1 cellular context compared by ENCODE assay signal in genomic region chr6:107275330-107275865, GRCh38.
TF ChIP-seq lines count a peak whose summit lies in the region.

No MANE protein-coding gene starts in this region.

TF ChIP-seq in K562, 482 proteins besides CTCF, POLR2A, EP300 and RAD21 (continued from another document and continues in another):
- TF ChIP-seq, protein P1, sequence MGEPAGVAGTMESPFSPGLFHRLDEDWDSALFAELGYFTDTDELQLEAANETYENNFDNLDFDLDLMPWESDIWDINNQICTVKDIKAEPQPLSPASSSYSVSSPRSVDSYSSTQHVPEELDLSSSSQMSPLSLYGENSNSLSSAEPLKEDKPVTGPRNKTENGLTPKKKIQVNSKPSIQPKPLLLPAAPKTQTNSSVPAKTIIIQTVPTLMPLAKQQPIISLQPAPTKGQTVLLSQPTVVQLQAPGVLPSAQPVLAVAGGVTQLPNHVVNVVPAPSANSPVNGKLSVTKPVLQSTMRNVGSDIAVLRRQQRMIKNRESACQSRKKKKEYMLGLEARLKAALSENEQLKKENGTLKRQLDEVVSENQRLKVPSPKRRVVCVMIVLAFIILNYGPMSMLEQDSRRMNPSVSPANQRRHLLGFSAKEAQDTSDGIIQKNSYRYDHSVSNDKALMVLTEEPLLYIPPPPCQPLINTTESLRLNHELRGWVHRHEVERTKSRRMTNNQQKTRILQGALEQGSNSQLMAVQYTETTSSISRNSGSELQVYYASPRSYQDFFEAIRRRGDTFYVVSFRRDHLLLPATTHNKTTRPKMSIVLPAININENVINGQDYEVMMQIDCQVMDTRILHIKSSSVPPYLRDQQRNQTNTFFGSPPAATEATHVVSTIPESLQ (CRISPR knock-in tag; IDR thresholded peaks at IDR 0.05) = no peak
- TF ChIP-seq TEAD2 (tag; IDR thresholded peaks at IDR 0.05) (no peak), BRF1 (IDR thresholded peaks at IDR 0.05; ENCODE audit: borderline replicate concordance, extremely low read depth, insufficient read length) (no peak), MAZ (CRISPR knock-in tag; conservative IDR thresholded peaks at IDR 0.05 in 1 of 2, IDR thresholded peaks at IDR 0.05 in 1 of 2) (0 out of 4 replicates have a peak, but pooled peaks have one; percentile 21 to 38), RNF2 (IDR thresholded peaks at IDR 0.05) (peak; percentile 74; the same call in 1 of the 2 replicates), ZNF12 (CRISPR knock-in tag; IDR thresholded peaks at IDR 0.05) (no peak), MTA3 (IDR thresholded peaks at IDR 0.05; ENCODE audit: borderline replicate concordance) (peak; percentile 63), RFX1 (IDR thresholded peaks at IDR 0.05) (peak; percentile 41; the same call in 1 of the 2 replicates), ZNF589 (CRISPR knock-in tag; IDR thresholded peaks at IDR 0.05; ENCODE audit: low read depth) (no peak), CBFB (CRISPR knock-in tag; IDR thresholded peaks at IDR 0.05) (no peak), POLR2B (IDR thresholded peaks at IDR 0.05; ENCODE audit: low read depth, partially characterized antibody) (no peak), GATAD2A (IDR thresholded peaks at IDR 0.05) (0 out of 2 replicates have a peak, but pooled peaks have one; percentile 40), BRF2 (IDR thresholded peaks at IDR 0.05; ENCODE audit: borderline replicate concordance, insufficient read depth, insufficient read length) (no peak), LARP7 (IDR thresholded peaks at IDR 0.05) (no peak), BDP1 (IDR thresholded peaks at IDR 0.05; ENCODE audit: insufficient read depth, insufficient read length) (no peak), MAFF (IDR thresholded peaks at IDR 0.05; ENCODE audit: low read length) (no peak; the same call in 1 of the 2 replicates), FOXM1 (IDR thresholded peaks at IDR 0.05; ENCODE audit: low read depth) (peak; percentile 79), FOXM1 (CRISPR knock-in tag; IDR thresholded peaks at IDR 0.05; ENCODE audit: low read depth) (no peak), PTBP1 (IDR thresholded peaks at IDR 0.05; ENCODE audit: low read depth, low read length) (no peak), POLR3A (IDR thresholded peaks at IDR 0.05; ENCODE audit: borderline replicate concordance, extremely low read depth, insufficient read depth, insufficient read length) (no peak), ZNF133 (CRISPR knock-in tag; IDR thresholded peaks at IDR 0.05) (no peak), SOX6 (IDR thresholded peaks at IDR 0.05) (peak; percentile 85), U2AF2 (optimal IDR thresholded peaks at IDR 0.05; ENCODE audit: low read depth, low read length) (no peak), FOXK1 (CRISPR knock-in tag; IDR thresholded peaks at IDR 0.05; ENCODE audit: borderline replicate concordance) (peak; percentile 72; the same call in 1 of the 2 replicates), SMAD2 (IDR thresholded peaks at IDR 0.05; ENCODE audit: low read depth, low read length) (no peak), ZNF436 (CRISPR knock-in tag; IDR thresholded peaks at IDR 0.05) (no peak), GTF2F1 (IDR thresholded peaks at IDR 0.05; ENCODE audit: low read depth, low read length) (no peak), PCBP1 (IDR thresholded peaks at IDR 0.05; ENCODE audit: low read depth, low read length, poor library complexity, severe bottlenecking) (no peak), ZNF785 (CRISPR knock-in tag; IDR thresholded peaks at IDR 0.05) (no peak), ZBTB2 (IDR thresholded peaks at IDR 0.05) (peak; percentile 41; the same call in 1 of the 2 replicates), RCOR1 (IDR thresholded peaks at IDR 0.05; ENCODE audit: borderline replicate concordance in 1 of 2, low read depth in 2 of 2, low read length in 2 of 2) (peak in 1 of 2 experiments; percentile 70; a peak in 1 of 4 replicates), GATA2 (CRISPR knock-in tag; IDR thresholded peaks at IDR 0.05) (peak; percentile 75), ZBTB8A (IDR thresholded peaks at IDR 0.05; ENCODE audit: partially characterized antibody) (no peak), SPI1 (IDR thresholded peaks at IDR 0.05; ENCODE audit: borderline replicate concordance, low read depth, low read length) (no peak), SMAD4 (CRISPR knock-in tag; conservative IDR thresholded peaks at IDR 0.05) (no peak), HNRNPL (IDR thresholded peaks at IDR 0.05; ENCODE audit: low read depth, low read length) (no peak), MCM2 (IDR thresholded peaks at IDR 0.05; ENCODE audit: low read depth) (no peak), NR2C1 (IDR thresholded peaks at IDR 0.05) (peak; percentile 67; the same call in 1 of the 2 replicates), NR2C1 (tag; IDR thresholded peaks at IDR 0.05) (peak; percentile 70), MCM3 (IDR thresholded peaks at IDR 0.05) (no peak), ZFPM2 (CRISPR knock-in tag; IDR thresholded peaks at IDR 0.05) (no peak), ARID1B (IDR thresholded peaks at IDR 0.05) (peak; percentile 96), REST (CRISPR knock-in tag; IDR thresholded peaks at IDR 0.05; ENCODE audit: low read depth) (no peak), E2F3 (CRISPR knock-in tag; IDR thresholded peaks at IDR 0.05) (no peak), MYBL2 (IDR thresholded peaks at IDR 0.05; ENCODE audit: low read depth) (peak; percentile 24; the same call in 1 of the 2 replicates), MYBL2 (CRISPR knock-in tag; IDR thresholded peaks at IDR 0.05; ENCODE audit: borderline replicate concordance) (no peak), THRA (IDR thresholded peaks at IDR 0.05) (no peak), ZBTB17 (CRISPR knock-in tag; IDR thresholded peaks at IDR 0.05) (peak; percentile 91)
- TF ChIP-seq, protein P2, sequence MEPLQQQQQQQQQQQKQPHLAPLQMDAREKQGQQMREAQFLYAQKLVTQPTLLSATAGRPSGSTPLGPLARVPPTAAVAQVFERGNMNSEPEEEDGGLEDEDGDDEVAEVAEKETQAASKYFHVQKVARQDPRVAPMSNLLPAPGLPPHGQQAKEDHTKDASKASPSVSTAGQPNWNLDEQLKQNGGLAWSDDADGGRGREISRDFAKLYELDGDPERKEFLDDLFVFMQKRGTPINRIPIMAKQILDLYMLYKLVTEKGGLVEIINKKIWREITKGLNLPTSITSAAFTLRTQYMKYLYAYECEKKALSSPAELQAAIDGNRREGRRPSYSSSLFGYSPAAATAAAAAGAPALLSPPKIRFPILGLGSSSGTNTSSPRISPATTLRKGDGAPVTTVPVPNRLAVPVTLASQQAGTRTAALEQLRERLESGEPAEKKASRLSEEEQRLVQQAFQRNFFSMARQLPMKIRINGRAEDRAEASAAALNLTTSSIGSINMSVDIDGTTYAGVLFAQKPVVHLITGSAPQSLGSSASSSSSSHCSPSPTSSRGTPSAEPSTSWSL (CRISPR knock-in tag; IDR thresholded peaks at IDR 0.05; ENCODE audit: borderline replicate concordance) = no peak
- TF ChIP-seq, protein P3, sequence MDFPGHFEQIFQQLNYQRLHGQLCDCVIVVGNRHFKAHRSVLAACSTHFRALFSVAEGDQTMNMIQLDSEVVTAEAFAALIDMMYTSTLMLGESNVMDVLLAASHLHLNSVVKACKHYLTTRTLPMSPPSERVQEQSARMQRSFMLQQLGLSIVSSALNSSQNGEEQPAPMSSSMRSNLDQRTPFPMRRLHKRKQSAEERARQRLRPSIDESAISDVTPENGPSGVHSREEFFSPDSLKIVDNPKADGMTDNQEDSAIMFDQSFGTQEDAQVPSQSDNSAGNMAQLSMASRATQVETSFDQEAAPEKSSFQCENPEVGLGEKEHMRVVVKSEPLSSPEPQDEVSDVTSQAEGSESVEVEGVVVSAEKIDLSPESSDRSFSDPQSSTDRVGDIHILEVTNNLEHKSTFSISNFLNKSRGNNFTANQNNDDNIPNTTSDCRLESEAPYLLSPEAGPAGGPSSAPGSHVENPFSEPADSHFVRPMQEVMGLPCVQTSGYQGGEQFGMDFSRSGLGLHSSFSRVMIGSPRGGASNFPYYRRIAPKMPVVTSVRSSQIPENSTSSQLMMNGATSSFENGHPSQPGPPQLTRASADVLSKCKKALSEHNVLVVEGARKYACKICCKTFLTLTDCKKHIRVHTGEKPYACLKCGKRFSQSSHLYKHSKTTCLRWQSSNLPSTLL (IDR thresholded peaks at IDR 0.05) = no peak
- TF ChIP-seq, protein P4, sequence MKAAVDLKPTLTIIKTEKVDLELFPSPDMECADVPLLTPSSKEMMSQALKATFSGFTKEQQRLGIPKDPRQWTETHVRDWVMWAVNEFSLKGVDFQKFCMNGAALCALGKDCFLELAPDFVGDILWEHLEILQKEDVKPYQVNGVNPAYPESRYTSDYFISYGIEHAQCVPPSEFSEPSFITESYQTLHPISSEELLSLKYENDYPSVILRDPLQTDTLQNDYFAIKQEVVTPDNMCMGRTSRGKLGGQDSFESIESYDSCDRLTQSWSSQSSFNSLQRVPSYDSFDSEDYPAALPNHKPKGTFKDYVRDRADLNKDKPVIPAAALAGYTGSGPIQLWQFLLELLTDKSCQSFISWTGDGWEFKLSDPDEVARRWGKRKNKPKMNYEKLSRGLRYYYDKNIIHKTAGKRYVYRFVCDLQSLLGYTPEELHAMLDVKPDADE (conservative IDR thresholded peaks at IDR 0.05; ENCODE audit: control insufficient read depth, low read depth, low read length) = no peak
- TF ChIP-seq, protein P5, sequence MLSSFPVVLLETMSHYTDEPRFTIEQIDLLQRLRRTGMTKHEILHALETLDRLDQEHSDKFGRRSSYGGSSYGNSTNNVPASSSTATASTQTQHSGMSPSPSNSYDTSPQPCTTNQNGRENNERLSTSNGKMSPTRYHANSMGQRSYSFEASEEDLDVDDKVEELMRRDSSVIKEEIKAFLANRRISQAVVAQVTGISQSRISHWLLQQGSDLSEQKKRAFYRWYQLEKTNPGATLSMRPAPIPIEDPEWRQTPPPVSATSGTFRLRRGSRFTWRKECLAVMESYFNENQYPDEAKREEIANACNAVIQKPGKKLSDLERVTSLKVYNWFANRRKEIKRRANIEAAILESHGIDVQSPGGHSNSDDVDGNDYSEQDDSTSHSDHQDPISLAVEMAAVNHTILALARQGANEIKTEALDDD (IDR thresholded peaks at IDR 0.05) = peak; percentile 73; the same call in 1 of the 2 replicates
- TF ChIP-seq, protein P6, sequence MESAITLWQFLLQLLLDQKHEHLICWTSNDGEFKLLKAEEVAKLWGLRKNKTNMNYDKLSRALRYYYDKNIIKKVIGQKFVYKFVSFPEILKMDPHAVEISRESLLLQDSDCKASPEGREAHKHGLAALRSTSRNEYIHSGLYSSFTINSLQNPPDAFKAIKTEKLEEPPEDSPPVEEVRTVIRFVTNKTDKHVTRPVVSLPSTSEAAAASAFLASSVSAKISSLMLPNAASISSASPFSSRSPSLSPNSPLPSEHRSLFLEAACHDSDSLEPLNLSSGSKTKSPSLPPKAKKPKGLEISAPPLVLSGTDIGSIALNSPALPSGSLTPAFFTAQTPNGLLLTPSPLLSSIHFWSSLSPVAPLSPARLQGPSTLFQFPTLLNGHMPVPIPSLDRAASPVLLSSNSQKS (CRISPR knock-in tag; IDR thresholded peaks at IDR 0.05) = no peak
